In the genomic region with DNA sequence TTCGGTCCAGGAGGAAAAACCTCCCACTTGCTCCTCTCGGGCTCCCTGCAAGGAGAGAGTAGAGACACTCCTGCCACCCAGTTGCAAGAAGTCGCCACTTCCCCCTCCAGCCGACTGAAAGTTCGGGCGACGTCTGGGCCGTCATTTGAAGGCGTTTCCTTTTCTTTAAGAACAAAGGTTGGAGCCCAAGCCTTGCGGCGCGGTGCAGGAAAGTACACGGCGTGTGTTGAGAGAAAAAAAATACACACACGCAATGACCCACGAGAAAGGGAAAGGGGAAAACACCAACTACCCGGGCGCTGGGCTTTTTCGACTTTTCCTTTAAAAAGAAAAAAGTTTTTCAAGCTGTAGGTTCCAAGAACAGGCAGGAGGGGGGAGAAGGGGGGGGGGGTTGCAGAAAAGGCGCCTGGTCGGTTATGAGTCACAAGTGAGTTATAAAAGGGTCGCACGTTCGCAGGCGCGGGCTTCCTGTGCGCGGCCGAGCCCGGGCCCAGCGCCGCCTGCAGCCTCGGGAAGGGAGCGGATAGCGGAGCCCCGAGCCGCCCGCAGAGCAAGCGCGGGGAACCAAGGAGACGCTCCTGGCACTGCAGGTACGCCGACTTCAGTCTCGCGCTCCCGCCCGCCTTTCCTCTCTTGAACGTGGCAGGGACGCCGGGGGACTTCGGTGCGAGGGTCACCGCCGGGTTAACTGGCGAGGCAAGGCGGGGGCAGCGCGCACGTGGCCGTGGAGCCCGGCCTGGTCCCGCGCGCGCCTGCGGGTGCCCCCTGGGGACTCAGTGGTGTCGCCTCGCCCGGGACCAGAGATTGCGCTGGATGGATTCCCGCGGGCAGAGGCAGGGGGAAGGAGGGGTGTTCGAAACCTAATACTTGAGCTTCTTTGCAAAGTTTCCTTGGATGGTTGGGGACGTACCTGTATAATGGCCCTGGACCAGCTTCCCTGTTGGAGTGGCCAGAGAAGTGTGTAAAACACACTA, we compare ENCODE assay signal across 8 cellular contexts. TPM values are rescaled to one million over a fixed set of nuclear protein-coding genes. Genes with fewer than 3 reads are reported as not detected.
DNase-seq lines count a peak whose midpoint lies in the region.

No MANE protein-coding gene starts in this region.

- H3K4me3 ChIP-seq in MG63 (peak overlapping the region; percentile 86), mononuclear cell (ENCODE audit: low read length) (peak overlapping the region; percentile 49)

- DNase-seq in GOT3 (lab: John Stamatoyannopoulos, UW) (peak; percentile 53), MG63 (peak; percentile 81), putamen (ENCODE audit: low spot score) (no peak)
- peak; percentile 84 to 88 for DNase-seq in activated CD4-positive, alpha-beta T cell treated with anti-CD3 and anti-CD28 coated beads, Interleukin-2, amount 50 U/mL, for 24 hours (ENCODE audit: low read depth in 1 of 2, low spot score in 1 of 2)
- peak; percentile 56 for DNase-seq in effector CD4-positive, alpha-beta T cell
- DNase-seq in stimulated activated CD8-positive, alpha-beta memory T cell treated with anti-CD3 and anti-CD28 coated beads, Interleukin-4, amount 100 ng/mL, for 1 hour (ENCODE audit: low read depth in 2 of 2, low spot score in 1 of 2): peak; percentile 42 to 53

- H3K9me3 ChIP-seq in ES-I3 (ENCODE audit: control insufficient read depth, insufficient read depth, low read length): no peaks in the 10 kb centered on the region
- no peaks in the 10 kb centered on the region for H3K9me3 ChIP-seq in MG63
- H3K9me3 ChIP-seq in mononuclear cell (ENCODE audit: low read depth, low read length): no peaks in the 10 kb centered on the region

- H3K27me3 ChIP-seq in MG63 (no peaks in the 10 kb centered on the region), mononuclear cell (ENCODE audit: insufficient read depth, low read length) (no peaks in the 10 kb centered on the region)

- peak overlapping the region; percentile 50; the same call in 1 of the 2 replicates for H3K9ac ChIP-seq in ES-I3 (ENCODE audit: low read depth, low read length)

- no peaks in the 10 kb centered on the region for H3K36me3 ChIP-seq in ES-I3 (ENCODE audit: insufficient read depth, low read length)
- peaks cover 41% of the 10 kb centered on the region for H3K36me3 ChIP-seq in MG63

- H3K4me1 ChIP-seq in ES-I3 (ENCODE audit: insufficient read depth, low read length): no peaks in the 10 kb centered on the region
- H3K4me1 ChIP-seq in mononuclear cell (ENCODE audit: insufficient read depth, low read length): peaks cover 45% of the 10 kb centered on the region

RNA-seq across cellular contexts. Expression of gene MRPL39, which starts 45.3 kb away (rescaled TPM):
- 43.0 and 49.9 TPM in 2 replicates for total RNA-seq in MG63 (2014; rRNA removed; shearing (Covaris generic); ENCODE audit: low replicate concordance)
- 11.8 TPM for total RNA-seq in mononuclear cell
